In genomic region chr4:169823685-169824084, GRCh38 we compare ENCODE assay signal across 9 cellular contexts.
DNase-seq lines count a peak whose midpoint lies in the region; ATAC-seq, FAIRE-seq and TF ChIP-seq lines count a peak whose summit lies in the region.
"Had no signal": no experiment of that assay in that cellular context is flagged by ENCODE, and none has a peak within 500 bp of the region (broad histone marks: within the 10 kb centered on the region; RNA-seq: fewer than 3 reads in every experiment).

No MANE protein-coding gene starts in this region.

- H3K4me3 Mint-ChIP-seq in glutamatergic neuron (ENCODE audit: unreplicated experiment), result no peak overlapping the region
- H3K4me3 Mint-ChIP-seq: activated naive CD8-positive, alpha-beta T cell had no signal

- no peak for TF ChIP-seq RAD21 in K562 (CRISPR knock-in tag; conservative IDR thresholded peaks at IDR 0.05 in 1 of 2, IDR thresholded peaks at IDR 0.05 in 1 of 2)

- POLR2A ChIA-PET in K562 (lab: Yijun Ruan, JAX), result interaction anchor here (0.6 to 1.4 kb wide), 2 partner anchors 11 to 13 kb away, joined by 3 read pairs; no protein-coding TSS in a partner anchor

- no peaks in the 10 kb centered on the region for H3K9me3 ChIP-seq in K562 (replicated peaks; ENCODE audit: control insufficient read depth, insufficient read depth, low read depth, low read length)

- no peak for TF ChIP-seq POLR2A in K562 (conservative IDR thresholded peaks at IDR 0.05)

- no peaks in the 10 kb centered on the region; a peak in 1 of 5 replicates for H3K4me1 ChIP-seq in K562 (replicated peaks in 1 of 2; ENCODE audit: control insufficient read depth in 2 of 2, insufficient read depth in 2 of 2, low read length in 2 of 2)

- no peak overlapping the region for H3K27ac Mint-ChIP-seq in glutamatergic neuron (ENCODE audit: unreplicated experiment)
- H3K27ac Mint-ChIP-seq: activated naive CD8-positive, alpha-beta T cell had no signal

- in situ Hi-C loops in K562 (cut with MboI), result no loop called here

- TF ChIP-seq EP300 in K562 (IDR thresholded peaks at IDR 0.05; ENCODE audit: low read length), result no peak

- H3K27ac ChIP-seq in K562 (ENCODE audit: extremely low read depth, low read depth, low read length), result no peak overlapping the region

- H3K9ac ChIP-seq in K562 (ENCODE audit: insufficient read depth in 1 of 2, low read depth in 2 of 2, low read length in 2 of 2), result no peak overlapping the region

- BruUV-seq in K562 (replicated peaks; lab: Mats Ljungman, UMichigan), result no TSS peak

- H3K4me2 ChIP-seq in K562 (ENCODE audit: insufficient read depth, low read length), result no peak overlapping the region; the same call in 1 of the 2 replicates

- intact Hi-C loops in K562 (cut with micrococcal nuclease), result no loop called here

- peaks cover 0 to 11% of the 10 kb centered on the region in 2 experiments; a peak in 1 of 5 replicates for H3K27me3 ChIP-seq in K562 (ENCODE audit: control insufficient read depth in 2 of 2, insufficient read depth in 2 of 2, low read length in 2 of 2)

- H2AFZ ChIP-seq in K562 (ENCODE audit: low read depth, low read length), result no peak overlapping the region

- FAIRE-seq in K562 (lab: Jason Lieb, UNC), result peak; percentile 49

- TF ChIP-seq CTCF in LNCaP clone FGC (IDR thresholded peaks at IDR 0.05; ENCODE audit: control insufficient read depth, extremely low read depth, insufficient read depth) (no peak), K562 (IDR thresholded peaks at IDR 0.05 in 2 of 3, conservative IDR thresholded peaks at IDR 0.05 in 1 of 3; ENCODE audit: insufficient read depth in 2 of 3, low read depth in 1 of 3, low read length in 3 of 3) (no peak), glutamatergic neuron (IDR thresholded peaks at IDR 0.05; ENCODE audit: partially characterized antibody, unreplicated experiment) (no peak)

- ATAC-seq in K562, result peak; percentile 90
- ATAC-seq in GM21717 (IDR thresholded peaks at IDR 0.05; ENCODE audit: unreplicated experiment), result no peak
- ATAC-seq in GM21526 (IDR thresholded peaks at IDR 0.05; ENCODE audit: low FRiP score, unreplicated experiment), result no peak

- WGBS in K562 (ENCODE audit: insufficient coverage, low coverage, missing lambda C conversion rate), result 2% methylated on average over 7 of the region's 7 CpGs

- peaks cover 8% of the 10 kb centered on the region for H3K36me3 Mint-ChIP-seq in glutamatergic neuron (ENCODE audit: unreplicated experiment)
- H3K36me3 Mint-ChIP-seq: activated naive CD8-positive, alpha-beta T cell had no signal

- no peaks in the 10 kb centered on the region for H3K4me1 Mint-ChIP-seq in glutamatergic neuron (ENCODE audit: low read depth, unreplicated experiment)

- peaks cover 2% of the 10 kb centered on the region for H3K27me3 Mint-ChIP-seq in glutamatergic neuron (ENCODE audit: unreplicated experiment)
- H3K27me3 Mint-ChIP-seq: activated naive CD8-positive, alpha-beta T cell had no signal

- peaks cover 6% of the 10 kb centered on the region for H3K9me3 Mint-ChIP-seq in glutamatergic neuron (ENCODE audit: unreplicated experiment)

- H3K36me3 ChIP-seq in K562 (ENCODE audit: control insufficient read depth, insufficient read depth, low read length), result no peaks in the 10 kb centered on the region

- CTCF ChIA-PET in K562 (lab: Yijun Ruan, JAX; ENCODE audit: low intra/inter-chr PET ratio), result no interaction called here

- no peaks in the 10 kb centered on the region for H3K79me2 ChIP-seq in K562 (ENCODE audit: control insufficient read depth, insufficient read depth, low read length)

- H4K20me1 ChIP-seq in K562 (replicated peaks; ENCODE audit: control insufficient read depth, insufficient read depth, low read length), result no peaks in the 10 kb centered on the region

- peak; percentile 26 for DNase-seq in Daoy (ENCODE audit: low read depth)
- peak; percentile 84 for DNase-seq in LNCaP clone FGC (ENCODE audit: low read depth)
- peak in 3 of 4 experiments; percentile 11 to 66 (median 55) for DNase-seq in K562 (ENCODE audit: extremely low read depth in 1 of 4, low spot score in 3 of 4)
- peak; percentile 74 to 91 for DNase-seq in lung microvascular endothelial cell (ENCODE audit: low read depth in 2 of 2)
- no peak for DNase-seq in glutamatergic neuron
- DNase-seq in stimulated activated naive CD4-positive, alpha-beta T cell treated with Interleukin-2 at 50 U/mL for 16 hours (lab: John Stamatoyannopoulos, UW), result no peak

- H3K9me1 ChIP-seq in K562 (ENCODE audit: control insufficient read depth, insufficient read depth, low read length), result no peaks in the 10 kb centered on the region

- H3K4me3 ChIP-seq in LNCaP clone FGC (ENCODE audit: low read depth, low read length) (no peak overlapping the region), K562 (no peak overlapping the region)

TF ChIP-seq in K562, 482 proteins besides CTCF, POLR2A, EP300 and RAD21 (continues in another document):
- TF ChIP-seq, protein P1, sequence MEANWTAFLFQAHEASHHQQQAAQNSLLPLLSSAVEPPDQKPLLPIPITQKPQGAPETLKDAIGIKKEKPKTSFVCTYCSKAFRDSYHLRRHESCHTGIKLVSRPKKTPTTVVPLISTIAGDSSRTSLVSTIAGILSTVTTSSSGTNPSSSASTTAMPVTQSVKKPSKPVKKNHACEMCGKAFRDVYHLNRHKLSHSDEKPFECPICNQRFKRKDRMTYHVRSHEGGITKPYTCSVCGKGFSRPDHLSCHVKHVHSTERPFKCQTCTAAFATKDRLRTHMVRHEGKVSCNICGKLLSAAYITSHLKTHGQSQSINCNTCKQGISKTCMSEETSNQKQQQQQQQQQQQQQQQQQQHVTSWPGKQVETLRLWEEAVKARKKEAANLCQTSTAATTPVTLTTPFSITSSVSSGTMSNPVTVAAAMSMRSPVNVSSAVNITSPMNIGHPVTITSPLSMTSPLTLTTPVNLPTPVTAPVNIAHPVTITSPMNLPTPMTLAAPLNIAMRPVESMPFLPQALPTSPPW (CRISPR knock-in tag; IDR thresholded peaks at IDR 0.05), result no peak
- TF ChIP-seq PTBP1 (IDR thresholded peaks at IDR 0.05; ENCODE audit: low read depth, low read length) (no peak), STAG1 (CRISPR knock-in tag; IDR thresholded peaks at IDR 0.05; ENCODE audit: borderline replicate concordance) (no peak), POLR2G (IDR thresholded peaks at IDR 0.05; ENCODE audit: low read depth, low read length) (no peak), PRDM10 (IDR thresholded peaks at IDR 0.05; ENCODE audit: partially characterized antibody) (peak; percentile 39), FOXM1 (IDR thresholded peaks at IDR 0.05; ENCODE audit: low read depth) (no peak), FOXM1 (CRISPR knock-in tag; IDR thresholded peaks at IDR 0.05; ENCODE audit: low read depth) (no peak), POLR2B (IDR thresholded peaks at IDR 0.05; ENCODE audit: low read depth, partially characterized antibody) (no peak), HMGXB4 (CRISPR knock-in tag; IDR thresholded peaks at IDR 0.05) (no peak), MLX (CRISPR knock-in tag; conservative IDR thresholded peaks at IDR 0.05) (no peak), ZNF133 (CRISPR knock-in tag; IDR thresholded peaks at IDR 0.05) (no peak), E2F3 (CRISPR knock-in tag; IDR thresholded peaks at IDR 0.05) (no peak), YBX1 (IDR thresholded peaks at IDR 0.05) (no peak), ZNF764 (CRISPR knock-in tag; IDR thresholded peaks at IDR 0.05; ENCODE audit: low read depth) (no peak)

Comparison
In these comparisons a context has a peak if more than half of its experiments do, and no peak if none do; other contexts are left out.
1. DNase-seq: peak in Daoy (single experiment), LNCaP clone FGC (single experiment), K562 (3 of 4) and lung microvascular endothelial cell (2 of 2); none in glutamatergic neuron (single experiment) and stimulated activated naive CD4-positive, alpha-beta T cell treated with Interleukin-2 at 50 U/mL for 16 hours (single experiment).